In genomic region chr13:39370554-39370953, GRCh38 we compare ENCODE assay signal across 20 cellular contexts.
DNase-seq lines count a peak whose midpoint lies in the region; ATAC-seq and TF ChIP-seq lines count a peak whose summit lies in the region.
"Had no signal": no experiment of that assay in that cellular context is flagged by ENCODE, and none has a peak within 500 bp of the region (broad histone marks: within the 10 kb centered on the region; RNA-seq: fewer than 3 reads in every experiment).

No MANE protein-coding gene starts in this region.

- no peaks in the 10 kb centered on the region for H3K9me2 ChIP-seq in hepatocyte (replicated peaks; ENCODE audit: insufficient read depth)

- H3K9me3 Mint-ChIP-seq in MCF 10A (ENCODE audit: unreplicated experiment) = no peaks in the 10 kb centered on the region
- H3K9me3 Mint-ChIP-seq: activated T-cell treated with anti-CD3 and anti-CD28 coated beads, Interleukin-2, amount 50 U/mL, for 24 hours; brain; CD4-positive, alpha-beta T cell had no signal

- dilution Hi-C loops in mammary epithelial cell (cut with HindIII; ENCODE audit: low sequenced_read_pairs) = no loop called here

- in situ Hi-C loops in mammary epithelial cell (cut with MboI; ENCODE audit: low sequenced_read_pairs in 2 of 2) = no loop called here

- POLR2A ChIA-PET in MCF 10A (lab: Yijun Ruan, JAX) = no interaction called here

- H3K4me2 ChIP-seq in mammary epithelial cell (ENCODE audit: insufficient read depth, low read depth, low read length) (no peak overlapping the region), hepatocyte (no peak overlapping the region)

- DNase-seq in mammary epithelial cell (peak; percentile 83), MCF 10A (ENCODE audit: unreplicated experiment) (no peak), dedifferentiated amniotic fluid mesenchymal stem cell (ENCODE audit: extremely low spot score) (peak; percentile 42), hepatocyte (ENCODE audit: low spot score) (peak; percentile 10), globus pallidus (ENCODE audit: low spot score) (no peak), NAMALWA (ENCODE audit: low spot score) (no peak)
- DNase-seq in stimulated activated CD8-positive, alpha-beta memory T cell treated with anti-CD3 and anti-CD28 coated beads, Interleukin-4, amount 100 ng/mL, for 48 hours = no peak
- DNase-seq: activated CD4-positive, alpha-beta T cell treated with anti-CD3 and anti-CD28 coated beads, Interleukin-2, amount 50 U/mL, for 48 hours; activated naive CD4-positive, alpha-beta T cell treated with anti-CD3 and anti-CD28 coated beads, Interleukin-2, amount 50 U/mL, for 16 hours; activated T-cell treated with anti-CD3 and anti-CD28 coated beads, Interleukin-2, amount 50 U/mL, for 24 hours; CD4-positive, alpha-beta T cell; dermis blood vessel endothelial cell; DMS79 treated with DMSO at 0.1 percent for 48 hours; left colon; NCI-H1436 treated with DMSO at 0.1 percent for 48 hours; NCI-H2227 treated with DMSO at 0.1 percent for 48 hours; testis had no signal

- TF ChIP-seq CTCF in mammary epithelial cell (conservative IDR thresholded peaks at IDR 0.05 in 1 of 2, IDR thresholded peaks at IDR 0.05 in 1 of 2; ENCODE audit: extremely low read depth in 1 of 2, insufficient read depth in 1 of 2, low read depth in 1 of 2, low read length in 2 of 2) (no peak), MCF 10A (IDR thresholded peaks at IDR 0.05; ENCODE audit: unreplicated experiment) (no peak), hepatocyte (IDR thresholded peaks at IDR 0.05; ENCODE audit: poor library complexity) (no peak)

- CTCF ChIA-PET in mammary epithelial cell (lab: Charles Lee; ENCODE audit: low non-redundant PET) = no interaction called here
- CTCF ChIA-PET in MCF 10A (lab: Yijun Ruan, JAX) = interaction anchor here (0.8 kb wide), 1 partner anchor 29 kb away, joined by 6 read pairs; no protein-coding TSS in a partner anchor

- BruUV-seq in mammary epithelial cell (replicated peaks; lab: Mats Ljungman, UMichigan) = no TSS peak
- no TSS peak for BruUV-seq in MCF 10A (replicated peaks; lab: Mats Ljungman, UMichigan)

- peaks cover 14% of the 10 kb centered on the region for H3K4me1 ChIP-seq in mammary epithelial cell (ENCODE audit: insufficient read depth, low read length)
- no peaks in the 10 kb centered on the region for H3K4me1 ChIP-seq in hepatocyte (ENCODE audit: insufficient read depth)
- H3K4me1 ChIP-seq: testis had no signal

- no peak for ATAC-seq in HG02970 (IDR thresholded peaks at IDR 0.05; ENCODE audit: low FRiP score, unreplicated experiment)
- ATAC-seq: left colon had no signal

- intact Hi-C loops in mammary epithelial cell (cut with micrococcal nuclease) (no loop called here), MCF 10A (cut with micrococcal nuclease) (no loop called here)

- H3K4me3 ChIP-seq in mammary epithelial cell (replicated peaks in 1 of 3; ENCODE audit: insufficient read depth in 1 of 3, low read depth in 2 of 3, low read length in 3 of 3) = no peak overlapping the region
- no peak overlapping the region for H3K4me3 ChIP-seq in hepatocyte
- H3K4me3 ChIP-seq: skin epidermis, testis had no signal

- no peaks in the 10 kb centered on the region for H3K79me2 ChIP-seq in mammary epithelial cell (ENCODE audit: insufficient read depth, low read length)
- no peaks in the 10 kb centered on the region for H3K79me2 ChIP-seq in hepatocyte

- no peaks in the 10 kb centered on the region for H3K4me1 Mint-ChIP-seq in MCF 10A (ENCODE audit: insufficient read depth, unreplicated experiment)

- no peak overlapping the region for H3K9ac ChIP-seq in mammary epithelial cell (ENCODE audit: insufficient read depth, low read length)

- H3K27me3 ChIP-seq in mammary epithelial cell (ENCODE audit: insufficient read depth, low read length) (no peaks in the 10 kb centered on the region), hepatocyte (no peaks in the 10 kb centered on the region)
- H3K27me3 ChIP-seq: testis had no signal

- H3K27ac Mint-ChIP-seq in MCF 10A (ENCODE audit: low read depth, unreplicated experiment) = no peak overlapping the region
- H3K27ac Mint-ChIP-seq: activated T-cell treated with anti-CD3 and anti-CD28 coated beads, Interleukin-2, amount 50 U/mL, for 24 hours; CD4-positive, alpha-beta T cell had no signal

- no peaks in the 10 kb centered on the region for H3K36me3 ChIP-seq in mammary epithelial cell (ENCODE audit: insufficient read depth, low read length)
- H3K36me3 ChIP-seq in hepatocyte (replicated peaks; ENCODE audit: insufficient read depth, low read depth) = no peaks in the 10 kb centered on the region

- no peak overlapping the region for H3K4me3 Mint-ChIP-seq in MCF 10A (ENCODE audit: unreplicated experiment)
- H3K4me3 Mint-ChIP-seq: activated T-cell treated with anti-CD3 and anti-CD28 coated beads, Interleukin-2, amount 50 U/mL, for 24 hours; brain; CD4-positive, alpha-beta T cell had no signal

- H3K36me3 Mint-ChIP-seq in MCF 10A (ENCODE audit: insufficient read depth, unreplicated experiment) = no peaks in the 10 kb centered on the region
- H3K36me3 Mint-ChIP-seq: brain had no signal

- H2AFZ ChIP-seq in mammary epithelial cell (ENCODE audit: low read depth, low read length) (no peak overlapping the region), hepatocyte (no peak overlapping the region)

- no peak overlapping the region for H3K27ac ChIP-seq in mammary epithelial cell (ENCODE audit: insufficient read depth, low read depth, low read length)
- no peak overlapping the region for H3K27ac ChIP-seq in hepatocyte
- H3K27ac ChIP-seq: skin epidermis, testis had no signal

- H3K27me3 Mint-ChIP-seq in MCF 10A (ENCODE audit: insufficient read depth, unreplicated experiment) = no peaks in the 10 kb centered on the region
- H3K27me3 Mint-ChIP-seq: brain had no signal

- no peaks in the 10 kb centered on the region for H4K20me1 ChIP-seq in mammary epithelial cell (ENCODE audit: insufficient read depth, low read length)
- no peaks in the 10 kb centered on the region for H4K20me1 ChIP-seq in hepatocyte (ENCODE audit: insufficient read depth, poor library complexity, severe bottlenecking)

- WGBS in mammary epithelial cell (ENCODE audit: low coverage, missing lambda C conversion rate) = 23% methylated on average over 4 of the region's 4 CpGs
- WGBS in hepatocyte (ENCODE audit: low lambda C conversion rate, missing lambda C conversion rate) = 76% methylated on average over 4 of the region's 4 CpGs

- no peaks in the 10 kb centered on the region for H3K9me3 ChIP-seq in mammary epithelial cell (replicated peaks; ENCODE audit: insufficient read depth, low read length)
- no peaks in the 10 kb centered on the region for H3K9me3 ChIP-seq in hepatocyte (ENCODE audit: low read depth)
- H3K9me3 ChIP-seq: testis had no signal

Comparison
In these comparisons a context has a peak if more than half of its experiments do, and no peak if none do; other contexts are left out.
1. DNase-seq: peak in mammary epithelial cell (single experiment), dedifferentiated amniotic fluid mesenchymal stem cell (single experiment) and hepatocyte (single experiment); none in MCF 10A (single experiment), globus pallidus (single experiment), stimulated activated CD8-positive, alpha-beta memory T cell treated with anti-CD3 and anti-CD28 coated beads, Interleukin-4, amount 100 ng/mL, for 48 hours (single experiment) and NAMALWA (single experiment).